In genomic region chr18:48036191-48036590, GRCh38 we compare ENCODE assay signal across 16 cellular contexts.
DNase-seq lines count a peak whose midpoint lies in the region; ATAC-seq and TF ChIP-seq lines count a peak whose summit lies in the region.
"Had no signal": no experiment of that assay in that cellular context is flagged by ENCODE, and none has a peak within 500 bp of the region (broad histone marks: within the 10 kb centered on the region; RNA-seq: fewer than 3 reads in every experiment).

No MANE protein-coding gene starts in this region.

- H3K27me3 ChIP-seq in esophagus (ENCODE audit: control insufficient read depth in 1 of 2, insufficient read depth in 2 of 2, low read length in 2 of 2) = no peaks in the 10 kb centered on the region
- H3K27me3 ChIP-seq: heart left ventricle, uterus had no signal

- H3K27ac ChIP-seq in esophagus (ENCODE audit: low read depth in 2 of 2, low read length in 1 of 2) = peak overlapping the region; percentile 35 to 75
- H3K27ac ChIP-seq: heart left ventricle, uterus had no signal

- H3K4me3 ChIP-seq in esophagus (ENCODE audit: low read depth in 1 of 2, low read length in 2 of 2) = no peak overlapping the region
- H3K4me3 ChIP-seq: heart left ventricle, uterus had no signal

- no peaks in the 10 kb centered on the region for H3K36me3 Mint-ChIP-seq in nephron (ENCODE audit: low read depth)
- no peaks in the 10 kb centered on the region for H3K36me3 Mint-ChIP-seq in osteocyte (ENCODE audit: unreplicated experiment)
- H3K36me3 Mint-ChIP-seq: stimulated activated naive B cell treated with anti-CD40 and anti-IgM and Interleukin-4, amounts not matched to agents 10 μg/mL and 1 μg/mL and 100 μg/mL, for 72 hours had no signal

- peak overlapping the region; percentile 58 to 96 (median 96) for H3K27ac Mint-ChIP-seq in nephron
- H3K27ac Mint-ChIP-seq in osteocyte (ENCODE audit: unreplicated experiment) = no peak overlapping the region
- H3K27ac Mint-ChIP-seq: activated T-helper 2 cell treated with anti-CD3 and anti-CD28 coated beads, Interferon-gamma antibody, Interleukin-2, Interleukin-4, amounts not matched to agents 10 μg/mL and 5 μg/mL and 100 μg/mL, durations not matched to agents 14 hours and 24 hours and 36 hours; CD4-positive, alpha-beta T cell; stimulated activated naive B cell treated with anti-CD40 and anti-IgM and Interleukin-4, amounts not matched to agents 10 μg/mL and 1 μg/mL and 100 μg/mL, for 72 hours had no signal

- H3K9me3 ChIP-seq in esophagus (ENCODE audit: control insufficient read depth in 2 of 2, insufficient read depth in 1 of 2, low read depth in 1 of 2, low read length in 1 of 2) = no peaks in the 10 kb centered on the region
- H3K9me3 ChIP-seq: heart left ventricle, uterus had no signal

- H3K4me1 Mint-ChIP-seq in nephron (peaks cover 34% of the 10 kb centered on the region), osteocyte (ENCODE audit: unreplicated experiment) (peaks cover 4% of the 10 kb centered on the region)
- H3K4me1 Mint-ChIP-seq: stimulated activated naive B cell treated with anti-CD40 and anti-IgM and Interleukin-4, amounts not matched to agents 10 μg/mL and 1 μg/mL and 100 μg/mL, for 72 hours had no signal

- intact Hi-C loops in left ventricle myocardium superior (cut with micrococcal nuclease) (loop anchor here (10.0 kb wide), 1 partner anchor 309 kb away; no protein-coding TSS in a partner anchor), Right ventricle myocardium superior (cut with DNase I) (no loop called here)

- WGBS in esophagus, 2 donors = 66 to 67% methylated on average over 5 of the region's 5 CpGs

- DNase-seq in left ventricle myocardium superior = no peak
- DNase-seq in Right ventricle myocardium superior = no peak
- no peak for DNase-seq in central memory CD4-positive, alpha-beta T cell
- no peak for DNase-seq in osteocyte (ENCODE audit: extremely low spot score, unreplicated experiment)
- no peak for DNase-seq in KG1 (lab: John Stamatoyannopoulos, UW)
- DNase-seq: activated CD8-positive, alpha-beta T cell treated with anti-CD3 and anti-CD28 coated beads, Interleukin-2, amount 10 ng/mL, durations not matched to agents 7 days and 5 days; DND-41; heart left ventricle; stimulated activated CD4-positive, alpha-beta T cell treated with anti-CD3 and anti-CD28 coated beads, Interleukin-12 subunit alpha, Interleukin-12 subunit beta, amount 100 ng/mL, for 4 hours; stimulated activated naive B cell treated with anti-CD40 and anti-IgM and Interleukin-4, amounts not matched to agents 10 μg/mL and 1 μg/mL and 100 μg/mL, for 72 hours had no signal

- H3K27me3 Mint-ChIP-seq in nephron (ENCODE audit: low read depth) (peaks cover 5% of the 10 kb centered on the region), osteocyte (ENCODE audit: unreplicated experiment) (no peaks in the 10 kb centered on the region)
- H3K27me3 Mint-ChIP-seq: CD4-positive, alpha-beta T cell had no signal

- TF ChIP-seq CTCF in nephron (IDR thresholded peaks at IDR 0.05; ENCODE audit: unreplicated experiment in 3 of 3) = no peak
- TF ChIP-seq CTCF in osteocyte (IDR thresholded peaks at IDR 0.05) = no peak

- ATAC-seq in left ventricle myocardium superior (peak; percentile 18), Right ventricle myocardium superior (ENCODE audit: poor library complexity) (no peak), GM21447 (IDR thresholded peaks at IDR 0.05; ENCODE audit: unreplicated experiment) (no peak)
- ATAC-seq: activated CD8-positive, alpha-beta T cell treated with anti-CD3 and anti-CD28 coated beads, Interleukin-2, amount 10 ng/mL, durations not matched to agents 7 days and 5 days; stimulated activated naive B cell treated with anti-CD40 and anti-IgM and Interleukin-4, amounts not matched to agents 10 μg/mL and 1 μg/mL and 100 μg/mL, for 72 hours had no signal

- H3K9me3 Mint-ChIP-seq in nephron (no peaks in the 10 kb centered on the region), osteocyte (ENCODE audit: unreplicated experiment) (no peaks in the 10 kb centered on the region)
- H3K9me3 Mint-ChIP-seq: activated T-helper 2 cell treated with anti-CD3 and anti-CD28 coated beads, Interferon-gamma antibody, Interleukin-2, Interleukin-4, amounts not matched to agents 10 μg/mL and 5 μg/mL and 100 μg/mL, durations not matched to agents 14 hours and 24 hours and 36 hours; CD4-positive, alpha-beta T cell; stimulated activated naive B cell treated with anti-CD40 and anti-IgM and Interleukin-4, amounts not matched to agents 10 μg/mL and 1 μg/mL and 100 μg/mL, for 72 hours had no signal

- H3K4me3 Mint-ChIP-seq in nephron = no peak overlapping the region
- H3K4me3 Mint-ChIP-seq in osteocyte (ENCODE audit: unreplicated experiment) = no peak overlapping the region
- H3K4me3 Mint-ChIP-seq: activated CD8-positive, alpha-beta T cell treated with anti-CD3 and anti-CD28 coated beads, Interleukin-2, amount 10 ng/mL, durations not matched to agents 7 days and 5 days; CD4-positive, alpha-beta T cell; stimulated activated naive B cell treated with anti-CD40 and anti-IgM and Interleukin-4, amounts not matched to agents 10 μg/mL and 1 μg/mL and 100 μg/mL, for 72 hours had no signal

- H3K4me1 ChIP-seq in esophagus (ENCODE audit: control insufficient read depth in 2 of 2, insufficient read depth in 2 of 2, low read length in 1 of 2) = peaks cover 5 to 48% of the 10 kb centered on the region in 2 donors
- H3K4me1 ChIP-seq: uterus had no signal

- peaks cover 0 to 34% of the 10 kb centered on the region in 2 donors for H3K36me3 ChIP-seq in esophagus (ENCODE audit: control insufficient read depth in 2 of 2, insufficient read depth in 2 of 2, low read length in 1 of 2)
- H3K36me3 ChIP-seq: heart left ventricle, uterus had no signal
